In the genomic region with DNA sequence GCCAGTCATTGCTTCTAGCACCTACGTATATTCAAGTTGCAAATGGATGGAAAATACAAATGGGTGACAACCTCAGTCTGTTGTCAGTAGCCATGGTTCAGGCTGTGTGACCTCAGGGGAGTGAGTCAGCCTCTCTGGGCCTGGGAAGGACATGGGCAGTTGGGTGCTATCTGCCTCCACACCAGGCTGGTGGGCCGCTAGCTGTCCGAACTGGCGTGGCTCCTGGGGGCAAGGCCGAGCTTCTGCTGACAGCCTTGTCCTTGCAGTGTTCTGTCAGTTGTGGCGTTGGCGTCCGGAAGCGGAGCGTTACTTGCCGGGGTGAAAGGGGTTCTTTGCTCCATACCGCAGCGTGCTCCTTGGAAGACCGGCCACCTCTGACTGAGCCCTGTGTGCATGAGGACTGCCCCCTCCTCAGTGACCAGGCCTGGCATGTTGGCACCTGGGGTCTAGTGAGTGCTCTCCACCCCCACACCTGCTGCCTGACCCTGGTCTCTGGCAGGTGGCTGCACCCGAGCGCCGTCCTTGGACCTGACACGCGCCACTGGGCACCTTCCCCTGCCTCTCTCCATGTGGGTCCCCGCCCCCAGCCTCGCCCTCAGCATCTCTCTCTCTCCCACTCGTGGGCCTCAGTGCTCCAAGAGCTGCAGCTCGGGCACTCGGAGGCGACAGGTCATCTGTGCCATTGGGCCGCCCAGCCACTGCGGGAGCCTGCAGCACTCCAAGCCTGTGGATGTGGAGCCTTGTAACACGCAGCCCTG, we compare ENCODE assay signal across 2 cellular contexts.
TF ChIP-seq lines count a peak whose summit lies in the region.

No MANE protein-coding gene starts in this region.

TF ChIP-seq in GM12878, 131 proteins besides CTCF, POLR2A, EP300 and RAD21:
- no peak for TF ChIP-seq CBFB (IDR thresholded peaks at IDR 0.05; ENCODE audit: low read depth)
- TF ChIP-seq, protein P1, sequence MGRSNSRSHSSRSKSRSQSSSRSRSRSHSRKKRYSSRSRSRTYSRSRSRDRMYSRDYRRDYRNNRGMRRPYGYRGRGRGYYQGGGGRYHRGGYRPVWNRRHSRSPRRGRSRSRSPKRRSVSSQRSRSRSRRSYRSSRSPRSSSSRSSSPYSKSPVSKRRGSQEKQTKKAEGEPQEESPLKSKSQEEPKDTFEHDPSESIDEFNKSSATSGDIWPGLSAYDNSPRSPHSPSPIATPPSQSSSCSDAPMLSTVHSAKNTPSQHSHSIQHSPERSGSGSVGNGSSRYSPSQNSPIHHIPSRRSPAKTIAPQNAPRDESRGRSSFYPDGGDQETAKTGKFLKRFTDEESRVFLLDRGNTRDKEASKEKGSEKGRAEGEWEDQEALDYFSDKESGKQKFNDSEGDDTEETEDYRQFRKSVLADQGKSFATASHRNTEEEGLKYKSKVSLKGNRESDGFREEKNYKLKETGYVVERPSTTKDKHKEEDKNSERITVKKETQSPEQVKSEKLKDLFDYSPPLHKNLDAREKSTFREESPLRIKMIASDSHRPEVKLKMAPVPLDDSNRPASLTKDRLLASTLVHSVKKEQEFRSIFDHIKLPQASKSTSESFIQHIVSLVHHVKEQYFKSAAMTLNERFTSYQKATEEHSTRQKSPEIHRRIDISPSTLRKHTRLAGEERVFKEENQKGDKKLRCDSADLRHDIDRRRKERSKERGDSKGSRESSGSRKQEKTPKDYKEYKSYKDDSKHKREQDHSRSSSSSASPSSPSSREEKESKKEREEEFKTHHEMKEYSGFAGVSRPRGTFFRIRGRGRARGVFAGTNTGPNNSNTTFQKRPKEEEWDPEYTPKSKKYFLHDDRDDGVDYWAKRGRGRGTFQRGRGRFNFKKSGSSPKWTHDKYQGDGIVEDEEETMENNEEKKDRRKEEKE (IDR thresholded peaks at IDR 0.05): no peak

TF ChIP-seq in HepG2, 621 proteins besides CTCF, POLR2A, EP300 and RAD21:
- TF ChIP-seq ZNF768 (CRISPR knock-in tag; IDR thresholded peaks at IDR 0.05): peak; percentile 99
- TF ChIP-seq ZMYM3 (CRISPR knock-in tag; IDR thresholded peaks at IDR 0.05): peak; percentile 65; the same call in 1 of the 2 replicates
- TF ChIP-seq, protein P2, sequence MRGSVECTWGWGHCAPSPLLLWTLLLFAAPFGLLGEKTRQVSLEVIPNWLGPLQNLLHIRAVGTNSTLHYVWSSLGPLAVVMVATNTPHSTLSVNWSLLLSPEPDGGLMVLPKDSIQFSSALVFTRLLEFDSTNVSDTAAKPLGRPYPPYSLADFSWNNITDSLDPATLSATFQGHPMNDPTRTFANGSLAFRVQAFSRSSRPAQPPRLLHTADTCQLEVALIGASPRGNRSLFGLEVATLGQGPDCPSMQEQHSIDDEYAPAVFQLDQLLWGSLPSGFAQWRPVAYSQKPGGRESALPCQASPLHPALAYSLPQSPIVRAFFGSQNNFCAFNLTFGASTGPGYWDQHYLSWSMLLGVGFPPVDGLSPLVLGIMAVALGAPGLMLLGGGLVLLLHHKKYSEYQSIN (CRISPR knock-in tag; IDR thresholded peaks at IDR 0.05; ENCODE audit: borderline replicate concordance): no peak
